Comparison of ENCODE assay signal across 2 cellular contexts in the genomic region with DNA sequence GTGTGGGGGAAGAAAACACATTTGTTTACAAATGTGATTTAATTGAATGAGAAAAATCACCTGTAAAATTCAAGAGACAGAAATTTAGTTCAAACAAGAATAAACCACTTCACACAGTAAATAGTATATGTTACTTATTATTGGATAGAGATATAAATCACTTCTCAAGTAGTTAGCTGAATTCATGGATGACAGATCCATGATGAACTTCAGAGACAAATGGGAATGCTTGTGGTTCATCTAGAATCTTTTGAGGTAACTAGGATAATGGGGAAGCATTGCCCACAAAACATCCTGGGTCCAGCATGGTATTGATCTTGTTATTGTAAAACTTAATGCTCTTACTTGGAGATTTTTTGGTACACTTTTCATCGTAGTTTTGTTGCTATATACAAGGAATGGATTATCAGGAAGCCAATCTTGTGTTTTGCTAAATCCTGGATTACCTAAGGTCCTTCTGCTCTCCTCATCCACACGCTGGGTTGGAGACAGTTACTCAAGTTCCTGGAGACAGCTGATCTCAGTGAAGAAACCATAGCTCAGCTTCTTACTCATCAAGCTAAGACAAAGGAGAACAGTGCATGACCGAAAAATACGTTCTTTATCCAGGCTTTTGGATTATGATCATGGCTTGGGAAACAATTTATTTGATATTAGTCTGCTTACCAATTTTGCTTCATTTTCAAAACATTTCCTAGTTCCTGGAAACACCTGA.
TF ChIP-seq lines count a peak whose summit lies in the region.

No MANE protein-coding gene starts in this region.

TF ChIP-seq in A549, 52 proteins besides CTCF, POLR2A, EP300 and RAD21:
- TF ChIP-seq, protein P1, sequence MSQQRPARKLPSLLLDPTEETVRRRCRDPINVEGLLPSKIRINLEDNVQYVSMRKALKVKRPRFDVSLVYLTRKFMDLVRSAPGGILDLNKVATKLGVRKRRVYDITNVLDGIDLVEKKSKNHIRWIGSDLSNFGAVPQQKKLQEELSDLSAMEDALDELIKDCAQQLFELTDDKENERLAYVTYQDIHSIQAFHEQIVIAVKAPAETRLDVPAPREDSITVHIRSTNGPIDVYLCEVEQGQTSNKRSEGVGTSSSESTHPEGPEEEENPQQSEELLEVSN (IDR thresholded peaks at IDR 0.05; ENCODE audit: borderline replicate concordance, low read depth), result no peak
- TF ChIP-seq SMC3 (IDR thresholded peaks at IDR 0.05) (no peak), MYC (IDR thresholded peaks at IDR 0.05; ENCODE audit: borderline replicate concordance, low read length) (no peak), JUNB (IDR thresholded peaks at IDR 0.05) (no peak), PBX3 (IDR thresholded peaks at IDR 0.05) (no peak), CBX2 (IDR thresholded peaks at IDR 0.05; ENCODE audit: borderline replicate concordance, low read depth) (no peak), RCOR1 (IDR thresholded peaks at IDR 0.05; ENCODE audit: low read depth, low read length) (no peak), CBX8 (IDR thresholded peaks at IDR 0.05) (no peak), EHMT2 (IDR thresholded peaks at IDR 0.05; ENCODE audit: low read depth) (no peak), ZFP36 (IDR thresholded peaks at IDR 0.05; ENCODE audit: borderline replicate concordance, partially characterized antibody) (no peak), ZSCAN20 (CRISPR knock-in tag; IDR thresholded peaks at IDR 0.05) (no peak)

TF ChIP-seq in HCT116, 20 proteins besides CTCF, POLR2A, EP300 and RAD21:
- TF ChIP-seq ZBTB33 (IDR thresholded peaks at IDR 0.05; ENCODE audit: extremely low read depth, insufficient replicate concordance, low read length) (no peak), CBX3 (IDR thresholded peaks at IDR 0.05; ENCODE audit: low read depth) (no peak), SP1 (IDR thresholded peaks at IDR 0.05; ENCODE audit: low read depth) (no peak), JUND (IDR thresholded peaks at IDR 0.05) (no peak), REST (IDR thresholded peaks at IDR 0.05; ENCODE audit: low read depth) (no peak), MAX (IDR thresholded peaks at IDR 0.05) (no peak), ZNF274 (IDR thresholded peaks at IDR 0.05; ENCODE audit: low read depth, low read length) (no peak), CEBPB (IDR thresholded peaks at IDR 0.05; ENCODE audit: low read depth) (no peak), ELF1 (IDR thresholded peaks at IDR 0.05; ENCODE audit: borderline replicate concordance, low read depth) (no peak), EZH2 (IDR thresholded peaks at IDR 0.05) (no peak), FOSL1 (IDR thresholded peaks at IDR 0.05; ENCODE audit: low read depth) (no peak), EGR1 (IDR thresholded peaks at IDR 0.05; ENCODE audit: low read depth) (no peak), TCF7L2 (IDR thresholded peaks at IDR 0.05; ENCODE audit: borderline replicate concordance, extremely low read depth, insufficient read depth, insufficient read length) (no peak), SRF (IDR thresholded peaks at IDR 0.05; ENCODE audit: low read depth) (no peak), EZH2phosphoT487 (IDR thresholded peaks at IDR 0.05; ENCODE audit: borderline replicate concordance) (no peak), POLR2AphosphoS5 (IDR thresholded peaks at IDR 0.05; ENCODE audit: low read depth, low read length) (no peak), SIN3A (IDR thresholded peaks at IDR 0.05; ENCODE audit: low read depth) (no peak)
- TF ChIP-seq, protein P2, sequence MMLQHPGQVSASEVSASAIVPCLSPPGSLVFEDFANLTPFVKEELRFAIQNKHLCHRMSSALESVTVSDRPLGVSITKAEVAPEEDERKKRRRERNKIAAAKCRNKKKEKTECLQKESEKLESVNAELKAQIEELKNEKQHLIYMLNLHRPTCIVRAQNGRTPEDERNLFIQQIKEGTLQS (IDR thresholded peaks at IDR 0.05), result no peak
